In the genomic region with DNA sequence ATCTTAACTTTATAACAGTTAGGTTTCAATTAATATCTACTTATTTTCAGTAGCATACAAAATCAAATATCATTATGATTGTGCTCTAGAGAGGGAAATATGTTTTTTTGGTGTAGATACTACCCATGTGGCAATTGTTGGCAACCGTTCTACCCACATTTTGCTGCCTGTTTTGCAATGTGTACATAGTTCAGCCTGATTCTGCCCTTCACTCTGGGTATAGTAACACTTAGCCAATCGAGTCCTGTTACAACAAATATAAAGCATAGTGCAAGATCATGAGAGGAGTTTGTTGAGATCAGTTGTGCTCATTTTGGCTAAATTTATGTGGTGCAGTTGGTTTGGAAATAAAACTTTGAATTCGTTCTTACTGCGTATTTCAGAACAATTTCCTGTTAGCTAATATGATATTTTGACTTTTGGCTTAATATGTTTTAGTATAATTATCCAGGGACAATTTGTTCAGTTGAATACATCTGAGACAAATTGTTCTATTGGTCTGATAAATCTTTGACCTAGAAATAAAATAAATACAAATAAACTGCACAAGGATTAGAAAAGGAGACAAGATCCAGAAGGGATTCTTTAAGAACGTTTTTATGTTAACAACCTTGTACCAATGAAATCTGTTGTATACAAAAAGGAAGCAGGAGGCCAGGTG, we compare ENCODE assay signal across 16 cellular contexts.
DNase-seq lines count a peak whose midpoint lies in the region; ATAC-seq and TF ChIP-seq lines count a peak whose summit lies in the region.
"Had no signal": no experiment of that assay in that cellular context is flagged by ENCODE, and none has a peak within 500 bp of the region (broad histone marks: within the 10 kb centered on the region; RNA-seq: fewer than 3 reads in every experiment).

No MANE protein-coding gene starts in this region.

- ATAC-seq in Right ventricle myocardium superior (ENCODE audit: poor library complexity) (peak; percentile 44), HG03097 (IDR thresholded peaks at IDR 0.05; ENCODE audit: low FRiP score, unreplicated experiment) (no peak)
- no peak for ATAC-seq in activated naive CD8-positive, alpha-beta T cell treated with anti-CD3 and anti-CD28 coated beads, Interleukin-2, amount 50 U/mL, for 24 hours
- ATAC-seq: WTC11 had no signal

- no peak for TF ChIP-seq CTCF in AG10803 (conservative IDR thresholded peaks at IDR 0.05; ENCODE audit: low read length)
- peak; percentile 1 for TF ChIP-seq CTCF in progenitor cell of endocrine pancreas (IDR thresholded peaks at IDR 0.05; ENCODE audit: unreplicated experiment)

- H3K27ac Mint-ChIP-seq in progenitor cell of endocrine pancreas: peak overlapping the region; percentile 45
- no peak overlapping the region for H3K27ac Mint-ChIP-seq in activated naive CD8-positive, alpha-beta T cell treated with anti-CD3 and anti-CD28 coated beads, Interleukin-2, amount 50 U/mL, for 24 hours
- H3K27ac Mint-ChIP-seq: WTC11 had no signal

- H3K36me3 Mint-ChIP-seq in progenitor cell of endocrine pancreas (ENCODE audit: insufficient read depth): peaks cover 56% of the 10 kb centered on the region
- H3K36me3 Mint-ChIP-seq in activated naive CD8-positive, alpha-beta T cell treated with anti-CD3 and anti-CD28 coated beads, Interleukin-2, amount 50 U/mL, for 24 hours (ENCODE audit: low read depth): peaks cover 70% of the 10 kb centered on the region

- no peaks in the 10 kb centered on the region for H3K27me3 Mint-ChIP-seq in progenitor cell of endocrine pancreas
- no peaks in the 10 kb centered on the region for H3K27me3 Mint-ChIP-seq in activated naive CD8-positive, alpha-beta T cell treated with anti-CD3 and anti-CD28 coated beads, Interleukin-2, amount 50 U/mL, for 24 hours

- peaks cover 5% of the 10 kb centered on the region for H3K9me3 Mint-ChIP-seq in progenitor cell of endocrine pancreas (ENCODE audit: low read depth)
- peaks cover 11% of the 10 kb centered on the region for H3K9me3 Mint-ChIP-seq in activated naive CD8-positive, alpha-beta T cell treated with anti-CD3 and anti-CD28 coated beads, Interleukin-2, amount 50 U/mL, for 24 hours
- H3K9me3 Mint-ChIP-seq: WTC11 had no signal

- DNase-seq in AG10803 (ENCODE audit: low read depth) (peak; percentile 45), SIG-M5 (lab: John Stamatoyannopoulos, UW) (peak; percentile 51), Right ventricle myocardium superior (no peak), progenitor cell of endocrine pancreas (ENCODE audit: low spot score, unreplicated experiment) (no peak), NCI-H1930 (lab: John Stamatoyannopoulos, UW) (no peak), NCI-H1092 treated with DMSO at 0.1 percent for 48 hours (lab: John Stamatoyannopoulos, UW) (no peak)
- DNase-seq in activated naive CD8-positive, alpha-beta T cell treated with anti-CD3 and anti-CD28 coated beads, Interleukin-2, amount 50 U/mL, for 24 hours: no peak
- DNase-seq: activated T-cell treated with anti-CD3 and anti-CD28 coated beads, Interleukin-2, amount 50 U/mL, for 48 hours; NCI-H226; nucleus accumbens; SHP77 treated with DMSO at 0.1 percent for 48 hours; stimulated activated CD4-positive, alpha-beta T cell treated with anti-CD3 and anti-CD28 coated beads, Interleukin-4, amount 100 ng/mL, for 24 hours; substantia nigra had no signal

- peaks cover 2% of the 10 kb centered on the region for H3K4me1 Mint-ChIP-seq in progenitor cell of endocrine pancreas (ENCODE audit: low read depth)
- H3K4me1 Mint-ChIP-seq in activated naive CD8-positive, alpha-beta T cell treated with anti-CD3 and anti-CD28 coated beads, Interleukin-2, amount 50 U/mL, for 24 hours: peaks cover 21% of the 10 kb centered on the region
- H3K4me1 Mint-ChIP-seq: WTC11 had no signal

- intact Hi-C loops in Right ventricle myocardium superior (cut with DNase I): no loop called here

- no peak overlapping the region for H3K4me3 Mint-ChIP-seq in progenitor cell of endocrine pancreas (ENCODE audit: low read depth)
- H3K4me3 Mint-ChIP-seq in activated naive CD8-positive, alpha-beta T cell treated with anti-CD3 and anti-CD28 coated beads, Interleukin-2, amount 50 U/mL, for 24 hours: no peak overlapping the region
- H3K4me3 Mint-ChIP-seq: WTC11 had no signal

- H3K4me3 ChIP-seq in AG10803 (ENCODE audit: low read length): no peak overlapping the region
- H3K4me3 ChIP-seq: cardiac muscle cell had no signal

Comparison
In these comparisons a context has a peak if more than half of its experiments do, and no peak if none do; other contexts are left out.
1. DNase-seq: peak in AG10803 (single experiment) and SIG-M5 (single experiment); none in Right ventricle myocardium superior (single experiment), progenitor cell of endocrine pancreas (single experiment), NCI-H1930 (0 of 2), NCI-H1092 treated with DMSO at 0.1 percent for 48 hours (single experiment) and activated naive CD8-positive, alpha-beta T cell treated with anti-CD3 and anti-CD28 coated beads, Interleukin-2, amount 50 U/mL, for 24 hours (single experiment).